1 cellular context compared by ENCODE assay signal in genomic region chr18:74513149-74513882, GRCh38.
TF ChIP-seq lines count a peak whose summit lies in the region.

No MANE protein-coding gene starts in this region.

TF ChIP-seq in IMR-90, 13 proteins besides CTCF, POLR2A, EP300 and RAD21 (continued from another document):
- TF ChIP-seq ELK1 (IDR thresholded peaks at IDR 0.05; ENCODE audit: borderline replicate concordance, low read depth, low read length) (no peak), MAFK (IDR thresholded peaks at IDR 0.05; ENCODE audit: low read depth, low read length) (no peak), FOS (IDR thresholded peaks at IDR 0.05; ENCODE audit: low read depth, low read length) (no peak), SMC3 (IDR thresholded peaks at IDR 0.05; ENCODE audit: low read depth, low read length) (no peak), BHLHE40 (IDR thresholded peaks at IDR 0.05; ENCODE audit: low read depth, low read length) (no peak), USF2 (IDR thresholded peaks at IDR 0.05; ENCODE audit: low read depth, low read length) (no peak)
